In genomic region chr5:2158767-2159166, GRCh38 we compare ENCODE assay signal across 26 cellular contexts.
"Had no signal": no experiment of that assay in that cellular context is flagged by ENCODE, and none has a peak within 500 bp of the region (broad histone marks: within the 10 kb centered on the region; RNA-seq: fewer than 3 reads in every experiment).

No MANE protein-coding gene starts in this region.

- ATAC-seq: activated CD4-positive, CD25-positive, alpha-beta regulatory T cell treated with anti-CD3 and anti-CD28 coated beads, Interleukin-2, amount 50 U/mL, for 24 hours; activated naive CD4-positive, alpha-beta T cell treated with anti-CD3 and anti-CD28 coated beads, Interleukin-2, amount 50 U/mL, for 72 hours; activated T-cell treated with anti-CD3 and anti-CD28 coated beads, Interleukin-2, amount 50 U/mL, for 72 hours; effector memory CD8-positive, alpha-beta T cell; T-cell had no signal

- DNase-seq: activated B cell treated with CpG ODN at 0.5 μM for 24 hours; activated CD4-positive, alpha-beta memory T cell treated with anti-CD3 and anti-CD28 coated beads, Interleukin-2, amount 10 ng/mL, durations not matched to agents 7 days and 5 days; activated CD4-positive, alpha-beta T cell treated with anti-CD3 and anti-CD28 coated beads for 48 hours; activated CD8-positive, alpha-beta memory T cell treated with anti-CD3 and anti-CD28 coated beads, Interleukin-2, amount 50 U/mL, for 48 hours; activated gamma-delta T cell; activated naive CD4-positive, alpha-beta T cell; activated naive CD4-positive, alpha-beta T cell treated with anti-CD3 and anti-CD28 coated beads, Interleukin-2, amount 10 ng/mL, durations not matched to agents 7 days and 5 days; activated naive CD8-positive, alpha-beta T cell treated with anti-CD3 and anti-CD28 coated beads, Interleukin-2, amount 10 ng/mL, durations not matched to agents 7 days and 5 days; activated T-cell treated with anti-CD3 and anti-CD28 coated beads for 4 hours; activated T-cell treated with anti-CD3 and anti-CD28 coated beads, Interleukin-2, amount 50 U/mL, for 24 hours; activated T-cell treated with anti-CD3 and anti-CD28 coated beads, Interleukin-2, amount 50 U/mL, for 72 hours; cortex of kidney; dermis blood vessel endothelial cell; effector CD4-positive, alpha-beta T cell; effector memory CD8-positive, alpha-beta T cell; erythroblast; SW 1271; T-cell; T1000; WERI-Rb-1 had no signal

- H3K36me3 ChIP-seq: ascending aorta, esophagus muscularis mucosa, WERI-Rb-1 had no signal

- H3K4me3 ChIP-seq: ascending aorta, esophagus muscularis mucosa had no signal

- H3K27ac ChIP-seq: ascending aorta, esophagus muscularis mucosa, WERI-Rb-1 had no signal

- H3K9me3 ChIP-seq: ascending aorta, esophagus muscularis mucosa had no signal

- H3K4me1 ChIP-seq: ascending aorta, esophagus muscularis mucosa had no signal

- FAIRE-seq: colon, frontal cortex had no signal
